8 cellular contexts compared by ENCODE assay signal in genomic region chr10:80699602-80700039, GRCh38.
DNase-seq lines count a peak whose midpoint lies in the region; ATAC-seq and TF ChIP-seq lines count a peak whose summit lies in the region.

No MANE protein-coding gene starts in this region.

- DNase-seq in BE2C, result peak; percentile 83
- DNase-seq in GM19238 (ENCODE audit: insufficient read length, low spot score), result peak; percentile 53
- peak; percentile 12 for DNase-seq in NCI-H446 treated with DMSO at 0.1 percent for 48 hours (lab: John Stamatoyannopoulos, UW)
- DNase-seq in activated CD4-positive, alpha-beta T cell treated with anti-CD3 and anti-CD28 coated beads, Interleukin-2, amount 50 U/mL, for 1 hour, result peak; percentile 70
- DNase-seq in dermis microvascular lymphatic vessel endothelial cell (ENCODE audit: low read depth in 2 of 2), result peak; percentile 20 to 54
- peak; percentile 80 for DNase-seq in lung (ENCODE audit: low spot score)
- DNase-seq in stimulated activated CD8-positive, alpha-beta memory T cell treated with anti-CD3 and anti-CD28 coated beads, Interleukin-15, amount 100 ng/mL, for 1 hour (ENCODE audit: low read depth), result peak; percentile 46

- no peaks in the 10 kb centered on the region for H3K4me1 ChIP-seq in BE2C
- H3K4me1 ChIP-seq in lung (ENCODE audit: control insufficient read depth in 2 of 2, insufficient read depth in 2 of 2, low read length in 2 of 2), result no peaks in the 10 kb centered on the region

- H3K27me3 ChIP-seq in BE2C (no peaks in the 10 kb centered on the region), lung (ENCODE audit: control insufficient read depth, insufficient read depth) (no peaks in the 10 kb centered on the region)

- 20 to 21% methylated on average over 14 of the region's 14 CpGs for WGBS in lung, 2 donors

- ATAC-seq in HG03196 (IDR thresholded peaks at IDR 0.05; ENCODE audit: unreplicated experiment) (peak; percentile 84), lung (ENCODE audit: insufficient read depth, low FRiP score) (peak; percentile 80)

- H3K4me3 ChIP-seq in BE2C (ENCODE audit: low read depth, low read length) (no peak overlapping the region), lung (no peak overlapping the region)

- no peak overlapping the region for H3K27ac ChIP-seq in lung (ENCODE audit: low read depth in 1 of 2, low read length in 1 of 2)

- H3K9me3 ChIP-seq in BE2C, result no peaks in the 10 kb centered on the region
- H3K9me3 ChIP-seq in lung (ENCODE audit: control insufficient read depth in 2 of 2, insufficient read depth in 1 of 2, low read length in 1 of 2), result no peaks in the 10 kb centered on the region

- TF ChIP-seq CTCF in BE2C (IDR thresholded peaks at IDR 0.05; ENCODE audit: low read depth, low read length) (peak; percentile 84), lung (IDR thresholded peaks at IDR 0.05; ENCODE audit: control extremely low read depth, extremely low read depth) (peak; percentile 55)

- H3K36me3 ChIP-seq in BE2C, result no peaks in the 10 kb centered on the region
- H3K36me3 ChIP-seq in lung (ENCODE audit: control insufficient read depth in 2 of 2, insufficient read depth in 2 of 2, low read length in 2 of 2), result no peaks in the 10 kb centered on the region

Comparison
In these comparisons a context has a peak if more than half of its experiments do, and no peak if none do; other contexts are left out.
1. DNase-seq: peak in every context shown above with its lines; median percentile 83 in BE2C; 80 in lung; 70 in activated CD4-positive, alpha-beta T cell treated with anti-CD3 and anti-CD28 coated beads, Interleukin-2, amount 50 U/mL, for 1 hour; 53 in GM19238; 46 in stimulated activated CD8-positive, alpha-beta memory T cell treated with anti-CD3 and anti-CD28 coated beads, Interleukin-15, amount 100 ng/mL, for 1 hour; 37 in dermis microvascular lymphatic vessel endothelial cell; 12 in NCI-H446 treated with DMSO at 0.1 percent for 48 hours.